ENCODE assay signal across 1 cellular context in genomic region chr17:72615627-72615991, GRCh38.
TF ChIP-seq lines count a peak whose summit lies in the region.

No MANE protein-coding gene starts in this region.

TF ChIP-seq in HepG2, 621 proteins besides CTCF, POLR2A, EP300 and RAD21 (continued from another document and continues in another):
- TF ChIP-seq ZNF646 (CRISPR knock-in tag; IDR thresholded peaks at IDR 0.05) (no peak), TEAD2 (CRISPR knock-in tag; IDR thresholded peaks at IDR 0.05) (no peak), ARNT2 (CRISPR knock-in tag; IDR thresholded peaks at IDR 0.05; ENCODE audit: low read depth) (peak; percentile 68; the same call in 1 of the 2 replicates), ADNP (CRISPR knock-in tag; IDR thresholded peaks at IDR 0.05) (peak; percentile 95; the same call in 1 of the 2 replicates), RFXANK (CRISPR knock-in tag; IDR thresholded peaks at IDR 0.05) (no peak), ZNF660 (CRISPR knock-in tag; IDR thresholded peaks at IDR 0.05; ENCODE audit: borderline replicate concordance, low read depth) (no peak), ZNF275 (CRISPR knock-in tag; IDR thresholded peaks at IDR 0.05; ENCODE audit: borderline replicate concordance) (no peak), ZBTB33 (CRISPR knock-in tag; IDR thresholded peaks at IDR 0.05) (no peak), ZNF639 (CRISPR knock-in tag; conservative IDR thresholded peaks at IDR 0.05) (no peak), DBP (CRISPR knock-in tag; IDR thresholded peaks at IDR 0.05; ENCODE audit: not compliant biosample characterization) (no peak), PRMT3 (CRISPR knock-in tag; IDR thresholded peaks at IDR 0.05; ENCODE audit: borderline replicate concordance, low read depth) (no peak), TARDBP (CRISPR knock-in tag; IDR thresholded peaks at IDR 0.05) (peak; percentile 43; the same call in 1 of the 2 replicates), FOSL2 (CRISPR knock-in tag; IDR thresholded peaks at IDR 0.05) (peak; percentile 31; the same call in 1 of the 2 replicates), ATF1 (CRISPR knock-in tag; IDR thresholded peaks at IDR 0.05) (no peak), AKAP8 (CRISPR knock-in tag; IDR thresholded peaks at IDR 0.05) (no peak), ZBTB25 (CRISPR knock-in tag; IDR thresholded peaks at IDR 0.05) (no peak), ZNF17 (CRISPR knock-in tag; IDR thresholded peaks at IDR 0.05) (no peak), ZZZ3 (CRISPR knock-in tag; IDR thresholded peaks at IDR 0.05; ENCODE audit: borderline replicate concordance) (no peak), MAFF (IDR thresholded peaks at IDR 0.05; ENCODE audit: low read depth, low read length) (no peak), ZFP62 (CRISPR knock-in tag; IDR thresholded peaks at IDR 0.05) (no peak), ZNF564 (CRISPR knock-in tag; IDR thresholded peaks at IDR 0.05) (no peak), FOXA3 (CRISPR knock-in tag; IDR thresholded peaks at IDR 0.05) (no peak)
- TF ChIP-seq, protein P1, sequence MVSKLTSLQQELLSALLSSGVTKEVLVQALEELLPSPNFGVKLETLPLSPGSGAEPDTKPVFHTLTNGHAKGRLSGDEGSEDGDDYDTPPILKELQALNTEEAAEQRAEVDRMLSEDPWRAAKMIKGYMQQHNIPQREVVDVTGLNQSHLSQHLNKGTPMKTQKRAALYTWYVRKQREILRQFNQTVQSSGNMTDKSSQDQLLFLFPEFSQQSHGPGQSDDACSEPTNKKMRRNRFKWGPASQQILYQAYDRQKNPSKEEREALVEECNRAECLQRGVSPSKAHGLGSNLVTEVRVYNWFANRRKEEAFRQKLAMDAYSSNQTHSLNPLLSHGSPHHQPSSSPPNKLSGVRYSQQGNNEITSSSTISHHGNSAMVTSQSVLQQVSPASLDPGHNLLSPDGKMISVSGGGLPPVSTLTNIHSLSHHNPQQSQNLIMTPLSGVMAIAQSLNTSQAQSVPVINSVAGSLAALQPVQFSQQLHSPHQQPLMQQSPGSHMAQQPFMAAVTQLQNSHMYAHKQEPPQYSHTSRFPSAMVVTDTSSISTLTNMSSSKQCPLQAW (CRISPR knock-in tag; IDR thresholded peaks at IDR 0.05) = peak; percentile 31; the same call in 1 of the 2 replicates
- TF ChIP-seq, protein P2, sequence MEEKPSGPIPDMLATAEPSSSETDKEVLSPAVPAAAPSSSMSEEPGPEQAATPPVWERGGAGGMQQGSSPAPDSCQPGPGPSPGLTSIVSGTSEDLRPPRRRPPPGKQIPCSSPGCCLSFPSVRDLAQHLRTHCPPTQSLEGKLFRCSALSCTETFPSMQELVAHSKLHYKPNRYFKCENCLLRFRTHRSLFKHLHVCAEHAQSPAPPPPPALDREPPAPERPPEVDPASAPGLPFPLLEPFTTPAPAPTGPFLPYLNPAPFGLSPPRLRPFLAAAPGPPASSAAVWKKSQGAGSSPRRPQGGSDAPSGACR (CRISPR knock-in tag; IDR thresholded peaks at IDR 0.05) = no peak
- TF ChIP-seq, protein P3, sequence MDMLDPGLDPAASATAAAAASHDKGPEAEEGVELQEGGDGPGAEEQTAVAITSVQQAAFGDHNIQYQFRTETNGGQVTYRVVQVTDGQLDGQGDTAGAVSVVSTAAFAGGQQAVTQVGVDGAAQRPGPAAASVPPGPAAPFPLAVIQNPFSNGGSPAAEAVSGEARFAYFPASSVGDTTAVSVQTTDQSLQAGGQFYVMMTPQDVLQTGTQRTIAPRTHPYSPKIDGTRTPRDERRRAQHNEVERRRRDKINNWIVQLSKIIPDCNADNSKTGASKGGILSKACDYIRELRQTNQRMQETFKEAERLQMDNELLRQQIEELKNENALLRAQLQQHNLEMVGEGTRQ (IDR thresholded peaks at IDR 0.05; ENCODE audit: low read depth, low read length) = no peak
- TF ChIP-seq, protein P3 (CRISPR knock-in tag; IDR thresholded peaks at IDR 0.05; ENCODE audit: borderline replicate concordance) = no peak
- TF ChIP-seq, protein P4, sequence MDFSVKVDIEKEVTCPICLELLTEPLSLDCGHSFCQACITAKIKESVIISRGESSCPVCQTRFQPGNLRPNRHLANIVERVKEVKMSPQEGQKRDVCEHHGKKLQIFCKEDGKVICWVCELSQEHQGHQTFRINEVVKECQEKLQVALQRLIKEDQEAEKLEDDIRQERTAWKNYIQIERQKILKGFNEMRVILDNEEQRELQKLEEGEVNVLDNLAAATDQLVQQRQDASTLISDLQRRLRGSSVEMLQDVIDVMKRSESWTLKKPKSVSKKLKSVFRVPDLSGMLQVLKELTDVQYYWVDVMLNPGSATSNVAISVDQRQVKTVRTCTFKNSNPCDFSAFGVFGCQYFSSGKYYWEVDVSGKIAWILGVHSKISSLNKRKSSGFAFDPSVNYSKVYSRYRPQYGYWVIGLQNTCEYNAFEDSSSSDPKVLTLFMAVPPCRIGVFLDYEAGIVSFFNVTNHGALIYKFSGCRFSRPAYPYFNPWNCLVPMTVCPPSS (IDR thresholded peaks at IDR 0.05) = no peak
- TF ChIP-seq, protein P5, sequence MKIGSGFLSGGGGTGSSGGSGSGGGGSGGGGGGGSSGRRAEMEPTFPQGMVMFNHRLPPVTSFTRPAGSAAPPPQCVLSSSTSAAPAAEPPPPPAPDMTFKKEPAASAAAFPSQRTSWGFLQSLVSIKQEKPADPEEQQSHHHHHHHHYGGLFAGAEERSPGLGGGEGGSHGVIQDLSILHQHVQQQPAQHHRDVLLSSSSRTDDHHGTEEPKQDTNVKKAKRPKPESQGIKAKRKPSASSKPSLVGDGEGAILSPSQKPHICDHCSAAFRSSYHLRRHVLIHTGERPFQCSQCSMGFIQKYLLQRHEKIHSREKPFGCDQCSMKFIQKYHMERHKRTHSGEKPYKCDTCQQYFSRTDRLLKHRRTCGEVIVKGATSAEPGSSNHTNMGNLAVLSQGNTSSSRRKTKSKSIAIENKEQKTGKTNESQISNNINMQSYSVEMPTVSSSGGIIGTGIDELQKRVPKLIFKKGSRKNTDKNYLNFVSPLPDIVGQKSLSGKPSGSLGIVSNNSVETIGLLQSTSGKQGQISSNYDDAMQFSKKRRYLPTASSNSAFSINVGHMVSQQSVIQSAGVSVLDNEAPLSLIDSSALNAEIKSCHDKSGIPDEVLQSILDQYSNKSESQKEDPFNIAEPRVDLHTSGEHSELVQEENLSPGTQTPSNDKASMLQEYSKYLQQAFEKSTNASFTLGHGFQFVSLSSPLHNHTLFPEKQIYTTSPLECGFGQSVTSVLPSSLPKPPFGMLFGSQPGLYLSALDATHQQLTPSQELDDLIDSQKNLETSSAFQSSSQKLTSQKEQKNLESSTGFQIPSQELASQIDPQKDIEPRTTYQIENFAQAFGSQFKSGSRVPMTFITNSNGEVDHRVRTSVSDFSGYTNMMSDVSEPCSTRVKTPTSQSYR (CRISPR knock-in tag; IDR thresholded peaks at IDR 0.05; ENCODE audit: borderline replicate concordance) = 0 out of 2 replicates have a peak, but pooled peaks have one; percentile 9
